Comparison of ENCODE assay signal across 8 cellular contexts in genomic region chr4:106502106-106502699, GRCh38.
DNase-seq lines count a peak whose midpoint lies in the region; ATAC-seq and TF ChIP-seq lines count a peak whose summit lies in the region.

No MANE protein-coding gene starts in this region.

- POLR2A ChIA-PET in activated CD8-positive, alpha-beta T cell treated with anti-CD3 and anti-CD28 coated beads for 36 hours (lab: Charles Lee): no interaction called here

- H3K27me3 Mint-ChIP-seq in activated CD8-positive, alpha-beta T cell treated with anti-CD3 and anti-CD28 coated beads for 36 hours: peaks cover 18% of the 10 kb centered on the region
- H3K27me3 Mint-ChIP-seq in progenitor cell of endocrine pancreas: peaks cover 6% of the 10 kb centered on the region

- TF ChIP-seq CTCF in activated CD8-positive, alpha-beta T cell treated with anti-CD3 and anti-CD28 coated beads for 36 hours (IDR thresholded peaks at IDR 0.05): peak; percentile 67
- TF ChIP-seq CTCF in progenitor cell of endocrine pancreas (IDR thresholded peaks at IDR 0.05; ENCODE audit: unreplicated experiment): peak; percentile 77

- CTCF ChIA-PET in activated CD8-positive, alpha-beta T cell treated with anti-CD3 and anti-CD28 coated beads for 36 hours (lab: Charles Lee): interaction anchor here (0.8 to 1.9 kb wide), 2 partner anchors 90 to 235 kb away, joined by 3 to 12 read pairs; no protein-coding TSS in a partner anchor

- no peaks in the 10 kb centered on the region for H3K36me3 Mint-ChIP-seq in activated CD8-positive, alpha-beta T cell treated with anti-CD3 and anti-CD28 coated beads for 36 hours (ENCODE audit: low read depth)
- peaks cover 2% of the 10 kb centered on the region for H3K36me3 Mint-ChIP-seq in progenitor cell of endocrine pancreas (ENCODE audit: insufficient read depth)

- intact Hi-C loops in activated CD8-positive, alpha-beta T cell treated with anti-CD3 and anti-CD28 coated beads for 36 hours (cut with micrococcal nuclease): loop anchor here (5.0 to 10.0 kb wide), 2 partner anchors 135 to 267 kb away; partner anchors contain the start of gene GIMD1

- H3K4me1 Mint-ChIP-seq in activated CD8-positive, alpha-beta T cell treated with anti-CD3 and anti-CD28 coated beads for 36 hours (ENCODE audit: low read depth): peaks cover 4% of the 10 kb centered on the region
- H3K4me1 Mint-ChIP-seq in progenitor cell of endocrine pancreas (ENCODE audit: low read depth): peaks cover 2% of the 10 kb centered on the region

- DNase-seq in Ammon's horn (ENCODE audit: low spot score) (peak; percentile 61), NCI-H2196 treated with DMSO at 0.1 percent for 48 hours (lab: John Stamatoyannopoulos, UW; ENCODE audit: unreplicated experiment) (peak; percentile 0), fibroblast of the conjunctiva (ENCODE audit: low read depth) (peak; percentile 28), progenitor cell of endocrine pancreas (ENCODE audit: low spot score, unreplicated experiment) (peak; percentile 34), NCI-H1417 treated with DMSO at 0.1 percent for 48 hours (lab: John Stamatoyannopoulos, UW) (no peak)
- peak; percentile 67 for DNase-seq in activated CD8-positive, alpha-beta T cell treated with anti-CD3 and anti-CD28 coated beads for 36 hours

- H3K9me3 Mint-ChIP-seq in activated CD8-positive, alpha-beta T cell treated with anti-CD3 and anti-CD28 coated beads for 36 hours: no peaks in the 10 kb centered on the region
- peaks cover 5% of the 10 kb centered on the region for H3K9me3 Mint-ChIP-seq in progenitor cell of endocrine pancreas (ENCODE audit: low read depth)

- no peak overlapping the region for H3K27ac Mint-ChIP-seq in activated CD8-positive, alpha-beta T cell treated with anti-CD3 and anti-CD28 coated beads for 36 hours
- H3K27ac Mint-ChIP-seq in progenitor cell of endocrine pancreas: no peak overlapping the region

- H3K4me3 Mint-ChIP-seq in activated CD8-positive, alpha-beta T cell treated with anti-CD3 and anti-CD28 coated beads for 36 hours: no peak overlapping the region
- H3K4me3 Mint-ChIP-seq in progenitor cell of endocrine pancreas (ENCODE audit: low read depth): no peak overlapping the region

- ATAC-seq in GM18508 (IDR thresholded peaks at IDR 0.05; ENCODE audit: insufficient read depth, unreplicated experiment) (peak; percentile 79), HG02885 (IDR thresholded peaks at IDR 0.05; ENCODE audit: poor library complexity, unreplicated experiment) (peak; percentile 95)
- ATAC-seq in activated CD8-positive, alpha-beta T cell treated with anti-CD3 and anti-CD28 coated beads for 36 hours: peak; percentile 61
